In the genomic region with DNA sequence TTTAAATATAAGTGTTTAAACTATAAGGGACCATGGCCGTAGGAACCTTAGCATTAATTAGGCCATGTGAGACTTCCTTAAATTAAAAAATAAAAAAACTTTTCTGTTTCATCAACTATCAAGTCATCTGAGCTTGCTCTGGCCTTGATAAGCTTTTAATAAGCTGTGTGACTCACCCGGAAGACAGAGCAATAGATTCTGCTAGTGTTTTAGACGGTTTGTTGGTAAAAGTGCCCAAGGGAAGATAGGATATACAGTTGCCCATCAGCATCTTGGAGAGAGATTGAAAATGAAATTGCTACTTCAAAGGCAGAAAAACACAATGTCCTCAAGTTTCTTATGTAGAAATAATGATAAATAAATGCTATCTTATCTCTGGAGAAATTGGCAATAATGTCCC, we compare ENCODE assay signal across 1 cellular context.
TF ChIP-seq lines count a peak whose summit lies in the region.

No MANE protein-coding gene starts in this region.

TF ChIP-seq in GM23338, 12 proteins besides CTCF, POLR2A, EP300 and RAD21 (continued from another document):
- TF ChIP-seq, protein P1, sequence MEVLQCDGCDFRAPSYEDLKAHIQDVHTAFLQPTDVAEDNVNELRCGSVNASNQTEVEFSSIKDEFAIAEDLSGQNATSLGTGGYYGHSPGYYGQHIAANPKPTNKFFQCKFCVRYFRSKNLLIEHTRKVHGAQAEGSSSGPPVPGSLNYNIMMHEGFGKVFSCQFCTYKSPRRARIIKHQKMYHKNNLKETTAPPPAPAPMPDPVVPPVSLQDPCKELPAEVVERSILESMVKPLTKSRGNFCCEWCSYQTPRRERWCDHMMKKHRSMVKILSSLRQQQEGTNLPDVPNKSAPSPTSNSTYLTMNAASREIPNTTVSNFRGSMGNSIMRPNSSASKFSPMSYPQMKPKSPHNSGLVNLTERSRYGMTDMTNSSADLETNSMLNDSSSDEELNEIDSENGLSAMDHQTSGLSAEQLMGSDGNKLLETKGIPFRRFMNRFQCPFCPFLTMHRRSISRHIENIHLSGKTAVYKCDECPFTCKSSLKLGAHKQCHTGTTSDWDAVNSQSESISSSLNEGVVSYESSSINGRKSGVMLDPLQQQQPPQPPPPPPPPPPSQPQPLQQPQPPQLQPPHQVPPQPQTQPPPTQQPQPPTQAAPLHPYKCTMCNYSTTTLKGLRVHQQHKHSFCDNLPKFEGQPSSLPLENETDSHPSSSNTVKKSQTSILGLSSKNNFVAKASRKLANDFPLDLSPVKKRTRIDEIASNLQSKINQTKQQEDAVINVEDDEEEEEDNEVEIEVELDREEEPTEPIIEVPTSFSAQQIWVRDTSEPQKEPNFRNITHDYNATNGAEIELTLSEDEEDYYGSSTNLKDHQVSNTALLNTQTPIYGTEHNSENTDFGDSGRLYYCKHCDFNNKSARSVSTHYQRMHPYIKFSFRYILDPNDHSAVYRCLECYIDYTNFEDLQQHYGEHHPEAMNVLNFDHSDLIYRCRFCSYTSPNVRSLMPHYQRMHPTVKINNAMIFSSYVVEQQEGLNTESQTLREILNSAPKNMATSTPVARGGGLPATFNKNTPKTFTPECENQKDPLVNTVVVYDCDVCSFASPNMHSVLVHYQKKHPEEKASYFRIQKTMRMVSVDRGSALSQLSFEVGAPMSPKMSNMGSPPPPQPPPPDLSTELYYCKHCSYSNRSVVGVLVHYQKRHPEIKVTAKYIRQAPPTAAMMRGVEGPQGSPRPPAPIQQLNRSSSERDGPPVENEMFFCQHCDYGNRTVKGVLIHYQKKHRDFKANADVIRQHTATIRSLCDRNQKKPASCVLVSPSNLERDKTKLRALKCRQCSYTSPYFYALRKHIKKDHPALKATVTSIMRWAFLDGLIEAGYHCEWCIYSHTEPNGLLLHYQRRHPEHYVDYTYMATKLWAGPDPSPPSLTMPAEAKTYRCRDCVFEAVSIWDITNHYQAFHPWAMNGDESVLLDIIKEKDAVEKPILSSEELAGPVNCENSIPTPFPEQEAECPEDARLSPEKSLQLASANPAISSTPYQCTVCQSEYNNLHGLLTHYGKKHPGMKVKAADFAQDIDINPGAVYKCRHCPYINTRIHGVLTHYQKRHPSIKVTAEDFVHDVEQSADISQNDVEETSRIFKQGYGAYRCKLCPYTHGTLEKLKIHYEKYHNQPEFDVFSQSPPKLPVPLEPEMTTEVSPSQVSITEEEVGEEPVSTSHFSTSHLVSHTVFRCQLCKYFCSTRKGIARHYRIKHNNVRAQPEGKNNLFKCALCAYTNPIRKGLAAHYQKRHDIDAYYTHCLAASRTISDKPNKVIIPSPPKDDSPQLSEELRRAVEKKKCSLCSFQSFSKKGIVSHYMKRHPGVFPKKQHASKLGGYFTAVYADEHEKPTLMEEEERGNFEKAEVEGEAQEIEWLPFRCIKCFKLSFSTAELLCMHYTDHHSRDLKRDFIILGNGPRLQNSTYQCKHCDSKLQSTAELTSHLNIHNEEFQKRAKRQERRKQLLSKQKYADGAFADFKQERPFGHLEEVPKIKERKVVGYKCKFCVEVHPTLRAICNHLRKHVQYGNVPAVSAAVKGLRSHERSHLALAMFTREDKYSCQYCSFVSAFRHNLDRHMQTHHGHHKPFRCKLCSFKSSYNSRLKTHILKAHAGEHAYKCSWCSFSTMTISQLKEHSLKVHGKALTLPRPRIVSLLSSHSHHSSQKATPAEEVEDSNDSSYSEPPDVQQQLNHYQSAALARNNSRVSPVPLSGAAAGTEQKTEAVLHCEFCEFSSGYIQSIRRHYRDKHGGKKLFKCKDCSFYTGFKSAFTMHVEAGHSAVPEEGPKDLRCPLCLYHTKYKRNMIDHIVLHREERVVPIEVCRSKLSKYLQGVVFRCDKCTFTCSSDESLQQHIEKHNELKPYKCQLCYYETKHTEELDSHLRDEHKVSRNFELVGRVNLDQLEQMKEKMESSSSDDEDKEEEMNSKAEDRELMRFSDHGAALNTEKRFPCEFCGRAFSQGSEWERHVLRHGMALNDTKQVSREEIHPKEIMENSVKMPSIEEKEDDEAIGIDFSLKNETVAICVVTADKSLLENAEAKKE (CRISPR knock-in tag; IDR thresholded peaks at IDR 0.05), result no peak
- TF ChIP-seq STAT1 (IDR thresholded peaks at IDR 0.05; ENCODE audit: unreplicated experiment), result no peak
